In the genomic region with DNA sequence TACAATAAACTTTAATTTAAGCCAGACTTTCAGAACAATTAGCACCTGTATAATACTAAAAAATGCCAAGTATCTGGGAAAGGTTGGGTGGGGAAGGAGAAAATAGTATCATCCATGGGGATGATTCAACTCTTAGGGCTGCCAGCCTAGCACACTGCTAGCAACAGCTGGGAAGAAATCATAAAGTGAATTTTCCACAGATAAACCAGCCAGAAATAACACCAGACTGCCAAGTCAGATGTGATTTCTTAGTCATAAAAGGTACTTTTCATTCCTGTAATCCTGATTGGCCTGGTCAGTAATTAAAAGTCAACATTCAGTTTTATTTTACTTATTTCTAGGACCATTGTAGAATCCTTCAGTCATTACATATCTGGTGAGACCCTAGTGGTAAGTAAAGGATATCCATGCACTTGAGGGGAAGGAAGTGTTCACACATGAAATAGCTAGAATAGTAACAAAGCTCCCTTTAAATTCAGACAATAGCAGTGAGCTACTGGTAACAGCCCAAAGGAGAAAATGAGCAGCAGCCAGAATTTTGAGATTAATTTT, we compare ENCODE assay signal across 9 cellular contexts. TPM values are rescaled to one million over a fixed set of nuclear protein-coding genes. Genes with fewer than 3 reads are reported as not detected.
DNase-seq lines count a peak whose midpoint lies in the region; FAIRE-seq and TF ChIP-seq lines count a peak whose summit lies in the region.
"Had no signal": no experiment of that assay in that cellular context is flagged by ENCODE, and none has a peak within 500 bp of the region (broad histone marks: within the 10 kb centered on the region; RNA-seq: fewer than 3 reads in every experiment).

No MANE protein-coding gene starts in this region.

- intact Hi-C loops in stomach (cut with DNase I; ENCODE audit: low total_unique reads): no loop called here
- intact Hi-C loops in activated naive CD4-positive, alpha-beta T cell treated with anti-CD3 and anti-CD28 coated beads for 36 hours (cut with micrococcal nuclease): loop anchor here (1.0 to 5.0 kb wide), 4 partner anchors 28 to 394 kb away; a partner anchor contains a TSS

- H3K27ac Mint-ChIP-seq in T-helper 1 cell treated with Interleukin-12 subunit alpha and Interleukin-12 subunit beta and Interleukin-4 antibody, amounts not matched to agents 30 μg/mL and 1 μg/mL, for 36 hours: peak overlapping the region; percentile 46
- no peak overlapping the region for H3K27ac Mint-ChIP-seq in activated naive CD4-positive, alpha-beta T cell treated with anti-CD3 and anti-CD28 coated beads for 36 hours

- no peak overlapping the region for H3K4me3 ChIP-seq in stomach

- DNase-seq in T-helper 1 cell: no peak
- DNase-seq in RCC 7860 (ENCODE audit: low spot score): peak; percentile 76
- DNase-seq in fibroblast of peridontal ligament (ENCODE audit: extremely low read depth): peak; percentile 89
- DNase-seq in stomach: no peak
- DNase-seq in frontal cortex (ENCODE audit: low spot score in 2 of 2): no peak
- no peak for DNase-seq in GM20000 (ENCODE audit: low spot score)
- no peak for DNase-seq in activated naive CD4-positive, alpha-beta T cell treated with anti-CD3 and anti-CD28 coated beads for 36 hours

- peak overlapping the region in 4 of 5 donors; percentile 44 to 80 (median 59) for H3K27ac ChIP-seq in stomach

- no peaks in the 10 kb centered on the region for H3K27me3 Mint-ChIP-seq in T-helper 1 cell treated with Interleukin-12 subunit alpha and Interleukin-12 subunit beta and Interleukin-4 antibody, amounts not matched to agents 30 μg/mL and 1 μg/mL, for 36 hours (ENCODE audit: low read depth)
- no peaks in the 10 kb centered on the region for H3K27me3 Mint-ChIP-seq in activated naive CD4-positive, alpha-beta T cell treated with anti-CD3 and anti-CD28 coated beads for 36 hours (ENCODE audit: low read depth)

- TF ChIP-seq POLR2A in stomach (IDR thresholded peaks at IDR 0.05): no peak

- H3K4me3 Mint-ChIP-seq in T-helper 1 cell treated with Interleukin-12 subunit alpha and Interleukin-12 subunit beta and Interleukin-4 antibody, amounts not matched to agents 30 μg/mL and 1 μg/mL, for 36 hours: peak overlapping the region; percentile 75
- H3K4me3 Mint-ChIP-seq in activated naive CD4-positive, alpha-beta T cell treated with anti-CD3 and anti-CD28 coated beads for 36 hours: no peak overlapping the region

- H3K4me1 ChIP-seq in stomach: peaks cover 24 to 80% (median 56%) of the 10 kb centered on the region in 4 donors

- no peaks in the 10 kb centered on the region for H3K27me3 ChIP-seq in stomach

- no peaks in the 10 kb centered on the region for H3K36me3 ChIP-seq in stomach

- H3K36me3 Mint-ChIP-seq in T-helper 1 cell treated with Interleukin-12 subunit alpha and Interleukin-12 subunit beta and Interleukin-4 antibody, amounts not matched to agents 30 μg/mL and 1 μg/mL, for 36 hours (ENCODE audit: low read depth): peaks cover 4% of the 10 kb centered on the region
- no peaks in the 10 kb centered on the region for H3K36me3 Mint-ChIP-seq in activated naive CD4-positive, alpha-beta T cell treated with anti-CD3 and anti-CD28 coated beads for 36 hours (ENCODE audit: low read depth)

- CTCF ChIA-PET in activated naive CD4-positive, alpha-beta T cell treated with anti-CD3 and anti-CD28 coated beads for 36 hours (lab: Charles Lee): interaction anchor here (0.7 to 7.8 kb wide), 7 partner anchors 9 to 42 kb away, joined by 3 to 57 read pairs (median 4); no protein-coding TSS in a partner anchor

- H3K9me3 Mint-ChIP-seq in T-helper 1 cell treated with Interleukin-12 subunit alpha and Interleukin-12 subunit beta and Interleukin-4 antibody, amounts not matched to agents 30 μg/mL and 1 μg/mL, for 36 hours: no peaks in the 10 kb centered on the region
- no peaks in the 10 kb centered on the region for H3K9me3 Mint-ChIP-seq in activated naive CD4-positive, alpha-beta T cell treated with anti-CD3 and anti-CD28 coated beads for 36 hours

- peaks cover 41% of the 10 kb centered on the region for H3K4me1 Mint-ChIP-seq in T-helper 1 cell treated with Interleukin-12 subunit alpha and Interleukin-12 subunit beta and Interleukin-4 antibody, amounts not matched to agents 30 μg/mL and 1 μg/mL, for 36 hours (ENCODE audit: low read depth)
- peaks cover 50% of the 10 kb centered on the region for H3K4me1 Mint-ChIP-seq in activated naive CD4-positive, alpha-beta T cell treated with anti-CD3 and anti-CD28 coated beads for 36 hours (ENCODE audit: low read depth)

- peak; percentile 79 for FAIRE-seq in RCC 7860 (lab: Jason Lieb, UNC)
- FAIRE-seq in frontal cortex (lab: Jason Lieb, UNC): no peak
- FAIRE-seq: A204.1 had no signal

- no peak for TF ChIP-seq EP300 in stomach (IDR thresholded peaks at IDR 0.05)

- no peaks in the 10 kb centered on the region for H3K9me3 ChIP-seq in stomach

- TF ChIP-seq CTCF in stomach (IDR thresholded peaks at IDR 0.05) (no peak), GM20000 (IDR thresholded peaks at IDR 0.05; ENCODE audit: extremely low read depth, missing control alignments) (no peak)

RNA-seq across cellular contexts. Expression of a gene that starts 59.4 kb away (rescaled TPM):
- 100 to 1,000 TPM in 1 of 5 donors, 10 to 100 TPM in 4; 21.0 to 136 (median 35.2) TPM for total RNA-seq in stomach
- 10 to 100 TPM; 11.9 to 33.3 (median 33.1) TPM for polyA plus RNA-seq in stomach
- total RNA-seq in frontal cortex: 11.8 TPM
- 10 to 100 TPM; 43.8 to 47.1 TPM for total RNA-seq in activated naive CD4-positive, alpha-beta T cell treated with anti-CD3 and anti-CD28 coated beads for 36 hours

Comparison
In these comparisons a context has a peak if more than half of its experiments do, and no peak if none do; other contexts are left out.
1. DNase-seq: peak in RCC 7860 (single experiment) and fibroblast of peridontal ligament (single experiment); none in T-helper 1 cell (0 of 5), stomach (single experiment), frontal cortex (0 of 2), GM20000 (single experiment) and activated naive CD4-positive, alpha-beta T cell treated with anti-CD3 and anti-CD28 coated beads for 36 hours (single experiment).